Comparison of ENCODE assay signal across 8 cellular contexts in the genomic region with DNA sequence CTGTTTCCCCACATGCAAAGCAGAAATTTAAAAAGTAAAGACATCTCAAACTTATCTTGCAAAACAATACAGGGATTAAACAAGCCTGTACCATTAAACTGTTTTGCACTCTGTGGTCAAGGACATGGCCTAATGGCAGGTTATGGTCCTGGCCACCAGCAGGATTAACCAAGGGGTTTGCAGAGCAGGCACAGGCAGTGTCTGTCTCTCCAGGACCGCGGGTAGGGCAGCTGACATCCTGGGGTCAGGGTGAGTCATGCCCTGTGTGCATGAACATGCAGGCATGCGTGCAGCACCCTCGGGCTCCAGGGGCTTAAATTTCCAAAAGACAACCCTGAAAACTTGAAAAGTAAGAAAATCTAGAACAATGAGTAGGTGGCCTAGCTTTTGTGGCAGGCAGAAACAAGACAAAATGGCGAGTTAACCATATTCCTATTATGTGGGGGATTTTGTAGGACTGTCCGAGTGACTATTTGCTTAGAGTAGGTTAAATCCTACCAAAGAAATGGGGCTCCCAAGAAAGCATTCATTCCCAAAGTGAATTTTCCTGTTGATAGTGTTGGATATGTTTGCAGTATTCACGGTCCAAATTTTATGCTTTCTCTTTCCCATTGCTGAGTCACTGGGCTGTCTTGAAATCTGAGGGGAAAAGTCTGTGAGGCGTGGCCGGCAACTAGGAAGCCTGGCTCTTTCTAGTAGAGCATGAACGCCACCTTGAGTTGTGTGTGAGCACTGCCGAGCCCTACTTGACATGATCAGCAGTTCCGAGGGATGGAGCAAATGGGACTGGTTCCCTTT.
A peak's percentile ranks its signal among the peaks of the same experiment; 100 is the strongest.
DNase-seq lines count a peak whose midpoint lies in the region; ATAC-seq, FAIRE-seq and TF ChIP-seq lines count a peak whose summit lies in the region.

No MANE protein-coding gene starts in this region.

- BruUV-seq in GM12878 (replicated peaks; lab: Mats Ljungman, UMichigan) = no TSS peak

- peak overlapping the region; percentile 38 for H2AFZ ChIP-seq in GM12878 (ENCODE audit: control insufficient read depth, low read depth, low read length)

- in situ Hi-C loops in GM12878 (cut with MboI) = loop anchor here (10.0 to 25.0 kb wide), 2 partner anchors 495 to 597 kb away; no protein-coding TSS in a partner anchor

- TF ChIP-seq POLR2A in GM12892 (IDR thresholded peaks at IDR 0.05; ENCODE audit: low read depth, low read length) = no peak
- no peak for TF ChIP-seq POLR2A in GM12878 (IDR thresholded peaks at IDR 0.05; ENCODE audit: low read depth, low read length)

- H3K27me3 ChIP-seq in SJCRH30 (no peaks in the 10 kb centered on the region), GM12878 (replicated peaks in 1 of 2; ENCODE audit: control insufficient read depth in 2 of 2, insufficient read depth in 2 of 2, low read length in 1 of 2) (no peaks in the 10 kb centered on the region)

- CTCF ChIA-PET in GM12878 (lab: Yijun Ruan, JAX) = interaction anchor here (0.6 to 2.4 kb wide), 4 partner anchors 13 to 748 kb away, joined by 3 to 7 read pairs (median 3); no protein-coding TSS in a partner anchor

- FAIRE-seq in GM12892 (lab: Jason Lieb, UNC) (peak; percentile 74), GM12878 (lab: Jason Lieb, UNC) (no peak)

- H3K27ac ChIP-seq in SJCRH30 (peak overlapping the region; percentile 95), GM12878 (ENCODE audit: control insufficient read depth, insufficient read depth) (no peak overlapping the region; the same call in 1 of the 2 replicates)

- H3K9ac ChIP-seq in GM12878 (ENCODE audit: control insufficient read depth, insufficient read depth, low read length) = no peak overlapping the region

- peak; percentile 76 for TF ChIP-seq RAD21 in GM12878 (IDR thresholded peaks at IDR 0.05; ENCODE audit: insufficient read depth, low read depth, low read length)

- no peaks in the 10 kb centered on the region for H4K20me1 ChIP-seq in GM12878 (ENCODE audit: control insufficient read depth, insufficient read depth)

- intact Hi-C loops in GM12878 (cut with micrococcal nuclease; ENCODE audit: unreplicated experiment) = loop anchor here (1.0 to 10.0 kb wide), 3 partner anchors 222 to 585 kb away; no protein-coding TSS in a partner anchor

- H3K4me1 ChIP-seq in SJCRH30 = peaks cover 12% of the 10 kb centered on the region
- H3K4me1 ChIP-seq in GM12878 (ENCODE audit: control insufficient read depth, insufficient read depth, low read length) = no peaks in the 10 kb centered on the region

- H3K79me2 ChIP-seq in GM12878 (ENCODE audit: control insufficient read depth, insufficient read depth, low read length) = no peaks in the 10 kb centered on the region

- ATAC-seq in HG02623 (IDR thresholded peaks at IDR 0.05; ENCODE audit: unreplicated experiment) (peak; percentile 86), GM12878 (peak; percentile 96), HG02970 (IDR thresholded peaks at IDR 0.05; ENCODE audit: low FRiP score, unreplicated experiment) (no peak)

- POLR2A ChIA-PET in GM12878 (lab: Charles Lee) = no interaction called here

- no peak for TF ChIP-seq EP300 in GM12878 (IDR thresholded peaks at IDR 0.05; ENCODE audit: borderline replicate concordance in 1 of 2, control insufficient read depth in 1 of 2, low read depth in 2 of 2, low read length in 2 of 2)

- H3K4me2 ChIP-seq in GM12878 (ENCODE audit: control insufficient read depth, insufficient read depth) = peak overlapping the region; percentile 58

- H3K9me3 ChIP-seq in SJCRH30 (replicated peaks) (peaks cover 7% of the 10 kb centered on the region; the same call in 1 of the 2 replicates), GM12878 (replicated peaks; ENCODE audit: control insufficient read depth, insufficient read depth, low read length) (no peaks in the 10 kb centered on the region; the same call in 2 of the 3 replicates)

- peak; percentile 81 to 83 (median 82) for TF ChIP-seq CTCF in GM12878 (IDR thresholded peaks at IDR 0.05 in 2 of 3, conservative IDR thresholded peaks at IDR 0.05 in 1 of 3; ENCODE audit: control insufficient read depth in 2 of 3, extremely low read depth in 1 of 3, insufficient read depth in 1 of 3, low read depth in 3 of 3, low read length in 3 of 3)

- 6% methylated on average over 12 of the region's 12 CpGs for WGBS in GM12878 (ENCODE audit: insufficient coverage, insufficient replicate concordance, low lambda C conversion rate, missing lambda C conversion rate)

- H3K4me3 ChIP-seq in SJCRH30 = peak overlapping the region; percentile 57
- H3K4me3 ChIP-seq in GM12878 = no peak overlapping the region; the same call in 1 of the 2 replicates

- RAD21 ChIA-PET in GM12878 (lab: Charles Lee; ENCODE audit: unreplicated experiment) = no interaction called here

- H3K36me3 ChIP-seq in SJCRH30 (no peaks in the 10 kb centered on the region), GM12878 (ENCODE audit: control insufficient read depth in 2 of 2, insufficient read depth in 2 of 2, low read length in 1 of 2) (no peaks in the 10 kb centered on the region)

- SMC1A ChIA-PET in GM12878 (lab: Charles Lee; ENCODE audit: uncharacterized antibody, unreplicated experiment) = no interaction called here

- DNase-seq in GM12892 (ENCODE audit: insufficient read length) (peak; percentile 41), NCI-H1048 (lab: John Stamatoyannopoulos, UW) (peak; percentile 83), SJCRH30 (peak; percentile 91 to 95), GM12878 (ENCODE audit: low read depth, low spot score) (no peak), hypothalamus (lab: John Stamatoyannopoulos, UW) (peak in 48 of 51 donors; percentile 3 to 85 (median 62)), renal cortical epithelial cell (ENCODE audit: low read depth) (peak; percentile 88)

TF ChIP-seq in GM12878, 131 proteins besides CTCF, POLR2A, EP300 and RAD21:
- TF ChIP-seq SRF (IDR thresholded peaks at IDR 0.05; ENCODE audit: low read depth in 2 of 2, low read length in 2 of 2) = no peak
- TF ChIP-seq IKZF1 (conservative IDR thresholded peaks at IDR 0.05) = 0 out of 2 replicates have a peak, but pooled peaks have one; percentile 25
- TF ChIP-seq CBX3 (IDR thresholded peaks at IDR 0.05; ENCODE audit: borderline replicate concordance, low read depth) = no peak
- TF ChIP-seq ZNF207 (IDR thresholded peaks at IDR 0.05; ENCODE audit: borderline replicate concordance) = no peak
- no peak for TF ChIP-seq CHD1 (IDR thresholded peaks at IDR 0.05; ENCODE audit: low read depth, low read length)
- no peak for TF ChIP-seq ZBED1 (IDR thresholded peaks at IDR 0.05; ENCODE audit: borderline replicate concordance)
- 0 out of 4 replicates have a peak, but pooled peaks have one; percentile 31 to 38 for TF ChIP-seq IKZF2 (IDR thresholded peaks at IDR 0.05)
- 0 out of 2 replicates have a peak, but pooled peaks have one; percentile 12 for TF ChIP-seq JUNB (IDR thresholded peaks at IDR 0.05)
- peak; percentile 52 for TF ChIP-seq SMC3 (IDR thresholded peaks at IDR 0.05; ENCODE audit: borderline replicate concordance, low read length)
TF ChIP-seq in GM12878: peak in this region for 4.
